ENCODE assay signal across 15 cellular contexts in genomic region chr13:68551701-68552522, GRCh38.
DNase-seq lines count a peak whose midpoint lies in the region; ATAC-seq and TF ChIP-seq lines count a peak whose summit lies in the region.
"Had no signal": no experiment of that assay in that cellular context is flagged by ENCODE, and none has a peak within 500 bp of the region (broad histone marks: within the 10 kb centered on the region; RNA-seq: fewer than 3 reads in every experiment).

No MANE protein-coding gene starts in this region.

- POLR2A ChIA-PET in activated CD8-positive, alpha-beta T cell treated with anti-CD3 and anti-CD28 coated beads, Interleukin-2, amount 10 ng/mL, durations not matched to agents 7 days and 5 days (lab: Charles Lee) = no interaction called here

- no peak overlapping the region for H3K4me2 ChIP-seq in SU-DHL-6 (ENCODE audit: low read depth, low read length, poor library complexity, severe bottlenecking)

- no peaks in the 10 kb centered on the region for H3K79me2 ChIP-seq in SU-DHL-6 (ENCODE audit: insufficient read depth, low read length)

- DNase-seq in ELR (ENCODE audit: low read depth) (peak; percentile 15), HT1080 (ENCODE audit: low read depth) (peak; percentile 52), memory B cell (ENCODE audit: low spot score in 2 of 2) (no peak), G401 (ENCODE audit: low spot score) (no peak), islet precursor cell (no peak), NCI-H345 treated with DMSO at 0.1 percent for 48 hours (lab: John Stamatoyannopoulos, UW; ENCODE audit: unreplicated experiment) (no peak)
- no peak for DNase-seq in activated CD8-positive, alpha-beta T cell treated with anti-CD3 and anti-CD28 coated beads, Interleukin-2, amount 10 ng/mL, durations not matched to agents 7 days and 5 days
- DNase-seq: activated naive CD4-positive, alpha-beta T cell treated with Interleukin-2 at 50 U/mL for 16 hours; CD4-positive, CD25-positive, alpha-beta regulatory T cell; dorsolateral prefrontal cortex; left cardiac atrium; naive thymus-derived CD4-positive, alpha-beta T cell; stimulated activated CD4-positive, alpha-beta T cell treated with anti-CD3 and anti-CD28 coated beads, Interleukin-12 subunit alpha, Interleukin-12 subunit beta, amount 100 ng/mL, for 4 hours had no signal

- ATAC-seq in memory B cell (ENCODE audit: low read depth) = peak; percentile 42
- ATAC-seq in activated CD8-positive, alpha-beta T cell treated with anti-CD3 and anti-CD28 coated beads, Interleukin-2, amount 10 ng/mL, durations not matched to agents 7 days and 5 days = no peak
- ATAC-seq: left cardiac atrium; naive thymus-derived CD4-positive, alpha-beta T cell had no signal

- H2AFZ ChIP-seq in SU-DHL-6 (ENCODE audit: low read depth, low read length, severe bottlenecking) = peak overlapping the region; percentile 17

- H3K27me3 Mint-ChIP-seq in memory B cell = no peaks in the 10 kb centered on the region
- H3K27me3 Mint-ChIP-seq in activated CD8-positive, alpha-beta T cell treated with anti-CD3 and anti-CD28 coated beads, Interleukin-2, amount 10 ng/mL, durations not matched to agents 7 days and 5 days (ENCODE audit: low read depth) = no peaks in the 10 kb centered on the region
- H3K27me3 Mint-ChIP-seq: brain; CD4-positive, CD25-positive, alpha-beta regulatory T cell; naive thymus-derived CD4-positive, alpha-beta T cell had no signal

- no peak overlapping the region for H3K9ac ChIP-seq in SU-DHL-6 (ENCODE audit: low read length)

- no peaks in the 10 kb centered on the region for H3K36me3 Mint-ChIP-seq in memory B cell
- H3K36me3 Mint-ChIP-seq in activated CD8-positive, alpha-beta T cell treated with anti-CD3 and anti-CD28 coated beads, Interleukin-2, amount 10 ng/mL, durations not matched to agents 7 days and 5 days (ENCODE audit: low read depth) = no peaks in the 10 kb centered on the region
- H3K36me3 Mint-ChIP-seq: brain; CD4-positive, CD25-positive, alpha-beta regulatory T cell; naive thymus-derived CD4-positive, alpha-beta T cell had no signal

- CTCF ChIA-PET in activated CD8-positive, alpha-beta T cell treated with anti-CD3 and anti-CD28 coated beads, Interleukin-2, amount 10 ng/mL, durations not matched to agents 7 days and 5 days (lab: Charles Lee) = no interaction called here

- no peak for TF ChIP-seq CTCF in SU-DHL-6 (IDR thresholded peaks at IDR 0.05; ENCODE audit: insufficient read depth, low read length, poor library complexity, severe bottlenecking)

- H3F3A ChIP-seq in SU-DHL-6 (ENCODE audit: insufficient read depth) = no peaks in the 10 kb centered on the region

- no peaks in the 10 kb centered on the region for H3K36me3 ChIP-seq in SU-DHL-6 (ENCODE audit: low read length)

- no peaks in the 10 kb centered on the region for H3K9me3 ChIP-seq in SU-DHL-6 (ENCODE audit: insufficient read depth, low read length)

- H3K9me3 Mint-ChIP-seq in memory B cell = no peaks in the 10 kb centered on the region
- peaks cover 17% of the 10 kb centered on the region for H3K9me3 Mint-ChIP-seq in activated CD8-positive, alpha-beta T cell treated with anti-CD3 and anti-CD28 coated beads, Interleukin-2, amount 10 ng/mL, durations not matched to agents 7 days and 5 days (ENCODE audit: insufficient read depth)
- H3K9me3 Mint-ChIP-seq: brain had no signal

- H3K4me3 ChIP-seq in SU-DHL-6 (ENCODE audit: insufficient read depth, low read length, poor library complexity, severe bottlenecking) = no peak overlapping the region
- H3K4me3 ChIP-seq: dorsolateral prefrontal cortex had no signal

- H3K27me3 ChIP-seq in SU-DHL-6 (ENCODE audit: low read length) = no peaks in the 10 kb centered on the region
- H3K27me3 ChIP-seq: dorsolateral prefrontal cortex had no signal

- H3K4me3 Mint-ChIP-seq in memory B cell = peak overlapping the region; percentile 64
- H3K4me3 Mint-ChIP-seq in activated CD8-positive, alpha-beta T cell treated with anti-CD3 and anti-CD28 coated beads, Interleukin-2, amount 10 ng/mL, durations not matched to agents 7 days and 5 days = no peak overlapping the region
- H3K4me3 Mint-ChIP-seq: brain; CD4-positive, CD25-positive, alpha-beta regulatory T cell; naive thymus-derived CD4-positive, alpha-beta T cell had no signal

- H3K4me1 Mint-ChIP-seq in memory B cell = peaks cover 10% of the 10 kb centered on the region
- no peaks in the 10 kb centered on the region for H3K4me1 Mint-ChIP-seq in activated CD8-positive, alpha-beta T cell treated with anti-CD3 and anti-CD28 coated beads, Interleukin-2, amount 10 ng/mL, durations not matched to agents 7 days and 5 days (ENCODE audit: low read depth)
- H3K4me1 Mint-ChIP-seq: brain; CD4-positive, CD25-positive, alpha-beta regulatory T cell had no signal

- no peak overlapping the region for H3K27ac ChIP-seq in SU-DHL-6 (ENCODE audit: low read depth, low read length)
- H3K27ac ChIP-seq: dorsolateral prefrontal cortex had no signal

- H3K27ac Mint-ChIP-seq in memory B cell = peak overlapping the region; percentile 4
- no peak overlapping the region for H3K27ac Mint-ChIP-seq in activated CD8-positive, alpha-beta T cell treated with anti-CD3 and anti-CD28 coated beads, Interleukin-2, amount 10 ng/mL, durations not matched to agents 7 days and 5 days
- H3K27ac Mint-ChIP-seq: brain; CD4-positive, CD25-positive, alpha-beta regulatory T cell; naive thymus-derived CD4-positive, alpha-beta T cell had no signal

- H3K9me2 ChIP-seq in SU-DHL-6 (replicated peaks; ENCODE audit: insufficient read depth, low read length) = no peaks in the 10 kb centered on the region

- H4K20me1 ChIP-seq in SU-DHL-6 (ENCODE audit: low read depth, low read length) = no peaks in the 10 kb centered on the region

- in situ Hi-C loops in G401 (cut with HindIII; ENCODE audit: low sequenced_read_pairs) = no loop called here

Comparison
In these comparisons a context has a peak if more than half of its experiments do, and no peak if none do; other contexts are left out.
1. DNase-seq: peak in ELR (single experiment) and HT1080 (single experiment); none in memory B cell (0 of 2), activated CD8-positive, alpha-beta T cell treated with anti-CD3 and anti-CD28 coated beads, Interleukin-2, amount 10 ng/mL, durations not matched to agents 7 days and 5 days (single experiment), G401 (single experiment), islet precursor cell (single experiment) and NCI-H345 treated with DMSO at 0.1 percent for 48 hours (single experiment).